ENCODE assay signal across 6 cellular contexts in genomic region chr17:28716740-28717577, GRCh38. TPM values are rescaled to one million over a fixed set of nuclear protein-coding genes. Genes with fewer than 3 reads are reported as not detected.
DNase-seq lines count a peak whose midpoint lies in the region; ATAC-seq and TF ChIP-seq lines count a peak whose summit lies in the region.

No MANE protein-coding gene starts in this region.

- no peak for TF ChIP-seq CTCF in AG09309 (IDR thresholded peaks at IDR 0.05; ENCODE audit: control insufficient read depth, insufficient read depth, low read depth, low read length, missing control alignments)

- peak overlapping the region; percentile 45 to 98 (median 59) for H3K4me3 Mint-ChIP-seq in T-cell

- H3K27me3 Mint-ChIP-seq in T-cell = peaks cover 6 to 29% of the 10 kb centered on the region in 2 donors

- POLR2A ChIA-PET in T-cell (lab: Charles Lee) = interaction anchor here in 1 of 2 donors (1.0 kb wide), 1 partner anchor 55 kb away, joined by 4 read pairs; the partner anchor contains the start of genes SDF2 and SUPT6H

- CTCF ChIA-PET in T-cell (lab: Charles Lee) = no interaction called here

- no peaks in the 10 kb centered on the region for H3K9me3 Mint-ChIP-seq in T-cell

- ATAC-seq in T-cell (replicated peaks in 1 of 4) (no peak), HG02623 (IDR thresholded peaks at IDR 0.05; ENCODE audit: unreplicated experiment) (no peak)

- no peak overlapping the region for H3K27ac Mint-ChIP-seq in T-cell

- peaks cover 41 to 45% (median 43%) of the 10 kb centered on the region in 3 donors for H3K4me1 Mint-ChIP-seq in T-cell

- H3K36me3 Mint-ChIP-seq in T-cell = peaks cover 17% of the 10 kb centered on the region

- no peak for DNase-seq in AG09309 (ENCODE audit: low read depth)
- DNase-seq in T-cell = peak in 1 of 34 experiments; percentile 15
- peak; percentile 55 for DNase-seq in kidney tubule cell (ENCODE audit: low spot score)
- no peak for DNase-seq in SW480 (ENCODE audit: low spot score)
- no peak for DNase-seq in NCI-H1694 treated with DMSO at 0.1 percent for 48 hours (lab: John Stamatoyannopoulos, UW)

- peak overlapping the region; percentile 58 for H3K4me3 ChIP-seq in AG09309 (ENCODE audit: control insufficient read depth, low read depth, low read length)

RNA-seq across cellular contexts. Expression of gene RAB34, which starts 0.7 kb away (rescaled TPM):
- total RNA-seq in T-cell = 10 to 100 TPM in 3 of 5 donors, 1 to 10 TPM in 2; 7.6 to 82.8 (median 11.0) TPM

RNA-seq across cellular contexts. Expression of gene RPL23A, which starts 2.8 kb away (rescaled TPM):
- total RNA-seq in T-cell = 1,000 to 10,000 TPM; 2,927 to 3,276 (median 3,036) TPM

RNA-seq across cellular contexts. Expression of gene PROCA1, which starts 5.3 kb away (rescaled TPM):
- 10 to 100 TPM in 3 of 5 donors, 1 to 10 TPM in 2; 5.6 to 11.6 (median 10.2) TPM for total RNA-seq in T-cell

RNA-seq across cellular contexts. Expression of gene TLCD1, which starts 9.1 kb away (rescaled TPM):
- 1 to 10 TPM in 4 of 5 donors, not detected in 1; 1.2 to 1.8 (median 1.3) TPM for total RNA-seq in T-cell

RNA-seq across cellular contexts. Expression of gene NEK8, which starts 11.6 kb away (rescaled TPM):
- total RNA-seq in T-cell = 10 to 100 TPM in 3 of 5 donors, 1 to 10 TPM in 2; 7.7 to 13.6 (median 12.7) TPM
